Comparison of ENCODE assay signal across 8 cellular contexts in genomic region chr14:61025239-61026223, GRCh38. TPM values are rescaled to one million over a fixed set of nuclear protein-coding genes. Genes with fewer than 3 reads are reported as not detected.
DNase-seq lines count a peak whose midpoint lies in the region; ATAC-seq and TF ChIP-seq lines count a peak whose summit lies in the region.

No MANE protein-coding gene starts in this region.

- no peaks in the 10 kb centered on the region for H3K9me1 ChIP-seq in IMR-90 (ENCODE audit: insufficient read depth, low read length)

- H3K4me3 Mint-ChIP-seq in neural crest cell = no peak overlapping the region

- H3K9me3 ChIP-seq in IMR-90 (ENCODE audit: control insufficient read depth, insufficient read depth, low read length) (no peaks in the 10 kb centered on the region), NT2/D1 (ENCODE audit: insufficient read depth, low read length) (no peaks in the 10 kb centered on the region), suprapubic skin (no peaks in the 10 kb centered on the region)

- H4K8ac ChIP-seq in IMR-90 (ENCODE audit: low read depth in 2 of 2, low read length in 2 of 2) = peak overlapping the region in 1 of 2 experiments; percentile 75; a peak in 1 of 4 replicates

- TF ChIP-seq CTCF in IMR-90 (conservative IDR thresholded peaks at IDR 0.05; ENCODE audit: low read depth, low read length) (peak; percentile 84), fibroblast of mammary gland (conservative IDR thresholded peaks at IDR 0.05; ENCODE audit: control insufficient read depth, insufficient read depth, low read depth, low read length) (peak; percentile 91), neural crest cell (conservative IDR thresholded peaks at IDR 0.05) (peak; percentile 96), suprapubic skin (IDR thresholded peaks at IDR 0.05) (peak; percentile 60 to 82)

- ATAC-seq in IMR-90 (ENCODE audit: low read depth) = peak; percentile 81

- peak overlapping the region; percentile 94 for H2BK5ac ChIP-seq in IMR-90 (ENCODE audit: low read depth, low read length, poor library complexity, severe bottlenecking)

- CTCF ChIA-PET in IMR-90 (lab: Yijun Ruan, JAX) = interaction anchor here (1.2 to 1.8 kb wide), 5 partner anchors 22 to 402 kb away, joined by 3 to 7 read pairs (median 3); no protein-coding TSS in a partner anchor

- no peaks in the 10 kb centered on the region for H3K9me3 Mint-ChIP-seq in neural crest cell

- H3K36me3 ChIP-seq in IMR-90 (ENCODE audit: control insufficient read depth, insufficient read depth, low read length) (no peaks in the 10 kb centered on the region), NT2/D1 (ENCODE audit: insufficient read depth, insufficient read length, low read length) (no peaks in the 10 kb centered on the region), suprapubic skin (no peaks in the 10 kb centered on the region)

- no TSS peak for BruUV-seq in IMR-90 (replicated peaks; lab: Mats Ljungman, UMichigan)

- in situ Hi-C loops in IMR-90 (cut with MboI; ENCODE audit: low sequenced_read_pairs) = loop anchor here (25.0 kb wide), 1 partner anchor 688 kb away; no protein-coding TSS in a partner anchor

- H4K91ac ChIP-seq in IMR-90 (ENCODE audit: insufficient read depth, low read depth, low read length) = no peak overlapping the region

- no peak for TF ChIP-seq EP300 in suprapubic skin (IDR thresholded peaks at IDR 0.05)

- H4K20me1 ChIP-seq in IMR-90 (ENCODE audit: insufficient read depth, low read length) = no peaks in the 10 kb centered on the region

- peak overlapping the region; percentile 78; the same call in 1 of the 2 replicates for H2BK120ac ChIP-seq in IMR-90 (ENCODE audit: low read depth, low read length)

- peak overlapping the region; percentile 79; the same call in 1 of the 2 replicates for H3K4me2 ChIP-seq in IMR-90 (ENCODE audit: low read depth, low read length)

- H3K4ac ChIP-seq in IMR-90 (ENCODE audit: low read depth, low read length) = peak overlapping the region; percentile 49; the same call in 1 of the 2 replicates

- H3K56ac ChIP-seq in IMR-90 (ENCODE audit: extremely low read depth, insufficient read depth, low read length) = peak overlapping the region; percentile 55; the same call in 1 of the 2 replicates

- H3K18ac ChIP-seq in IMR-90 (ENCODE audit: low read depth, low read length) = peak overlapping the region; percentile 87; the same call in 1 of the 2 replicates

- H3K79me1 ChIP-seq in IMR-90 (ENCODE audit: low read depth in 1 of 2, low read length in 2 of 2) = peaks cover 2 to 13% of the 10 kb centered on the region in 2 experiments; a peak in 2 of 4 replicates

- H2AK5ac ChIP-seq in IMR-90 (ENCODE audit: low read depth, low read length) = no peak overlapping the region

- no peak overlapping the region; the same call in 1 of the 2 replicates for H4K5ac ChIP-seq in IMR-90 (ENCODE audit: low read depth, low read length)

- no peaks in the 10 kb centered on the region for H3K4me1 Mint-ChIP-seq in neural crest cell

- H2AK9ac ChIP-seq in IMR-90 (replicated peaks; ENCODE audit: low read depth, low read length, poor library complexity) = no peak overlapping the region

- H2AFZ ChIP-seq in IMR-90 (replicated peaks; ENCODE audit: low read length, poor library complexity) = no peak overlapping the region

- H3K27ac ChIP-seq in IMR-90 (ENCODE audit: insufficient read depth, low read length) (peak overlapping the region; percentile 24; the same call in 1 of the 2 replicates), suprapubic skin (no peak overlapping the region)

- DNase-seq in SIG-M5 treated with dmso at 0.1 percent for 504 hours (lab: John Stamatoyannopoulos, UW; ENCODE audit: unreplicated experiment) (peak; percentile 69), SIG-M5 (lab: John Stamatoyannopoulos, UW) (no peak), IMR-90 (peak; percentile 80), NT2/D1 (ENCODE audit: low read depth, low spot score) (peak; percentile 30), activated T-cell treated with anti-CD3 and anti-CD28 coated beads for 48 hours (ENCODE audit: low read depth) (peak; percentile 17), fibroblast of mammary gland (ENCODE audit: low read depth) (peak; percentile 82), neural crest cell (ENCODE audit: low read depth, low spot score) (peak; percentile 55), suprapubic skin (ENCODE audit: low spot score in 2 of 2) (peak in 1 of 2 donors; percentile 54)

- H2BK20ac ChIP-seq in IMR-90 (ENCODE audit: low read depth, low read length) = peak overlapping the region; percentile 34; the same call in 1 of the 2 replicates

- no peaks in the 10 kb centered on the region for H3K27me3 Mint-ChIP-seq in neural crest cell (ENCODE audit: low read depth)

- POLR2A ChIA-PET in IMR-90 (lab: Charles Lee; ENCODE audit: unreplicated experiment) = no interaction called here

- H3K27me3 ChIP-seq in IMR-90 (ENCODE audit: control insufficient read depth, insufficient read depth, low read length) (no peaks in the 10 kb centered on the region), NT2/D1 (ENCODE audit: insufficient read depth, insufficient read length) (no peaks in the 10 kb centered on the region), suprapubic skin (no peaks in the 10 kb centered on the region)

- H3K27ac Mint-ChIP-seq in neural crest cell (ENCODE audit: unreplicated experiment) = no peak overlapping the region

- H2BK15ac ChIP-seq in IMR-90 (ENCODE audit: low read depth, low read length) = no peak overlapping the region

- no peaks in the 10 kb centered on the region for H3K36me3 Mint-ChIP-seq in neural crest cell (ENCODE audit: low read depth)

- intact Hi-C loops in IMR-90 (cut with micrococcal nuclease) = loop anchor here (1.0 to 10.0 kb wide), 7 partner anchors 43 to 400 kb away; partner anchors contain the start of genes SIX1, SIX4, SLC38A6 and TRMT5

- no peak for TF ChIP-seq POLR2A in IMR-90 (IDR thresholded peaks at IDR 0.05; ENCODE audit: low read depth, low read length)
- no peak for TF ChIP-seq POLR2A in suprapubic skin (IDR thresholded peaks at IDR 0.05)

- H3K4me1 ChIP-seq in IMR-90 (ENCODE audit: control insufficient read depth, insufficient read depth, low read length) = peaks cover 3% of the 10 kb centered on the region; the same call in 1 of the 2 replicates
- no peaks in the 10 kb centered on the region for H3K4me1 ChIP-seq in NT2/D1 (ENCODE audit: insufficient read depth, insufficient read length)
- no peaks in the 10 kb centered on the region for H3K4me1 ChIP-seq in suprapubic skin

- WGBS in IMR-90 (ENCODE audit: extremely low coverage in 2 of 2, insufficient read length in 1 of 2), 2 experiments = 6% methylated on average over 3 of the region's 7 CpGs; no CpG with 5 or more reads in 1 of the 2 experiments
- WGBS in suprapubic skin = 56% methylated on average over 7 of the region's 7 CpGs

- H3K14ac ChIP-seq in IMR-90 (replicated peaks; ENCODE audit: low read depth, low read length) = peak overlapping the region; percentile 32; the same call in 1 of the 2 replicates

- H3K4me3 ChIP-seq in IMR-90 (ENCODE audit: insufficient read depth, low read depth, low read length) = no peak overlapping the region
- no peak overlapping the region for H3K4me3 ChIP-seq in NT2/D1 (ENCODE audit: insufficient read length, low read depth)
- no peak overlapping the region for H3K4me3 ChIP-seq in fibroblast of mammary gland (ENCODE audit: control insufficient read depth, low read depth, low read length)
- no peak overlapping the region for H3K4me3 ChIP-seq in suprapubic skin

- no peak overlapping the region for H3K9ac ChIP-seq in IMR-90 (ENCODE audit: low read depth, low read length)
- H3K9ac ChIP-seq in NT2/D1 (ENCODE audit: insufficient read length, low read depth) = no peak overlapping the region

- dilution Hi-C loops in IMR-90 (cut with HindIII; ENCODE audit: low sequenced_read_pairs, unreplicated experiment) = loop anchor here (25.0 kb wide), 1 partner anchor 388 kb away; the partner anchor contains the start of gene SIX1

- peak overlapping the region; percentile 28; the same call in 1 of the 2 replicates for H3K23ac ChIP-seq in IMR-90 (ENCODE audit: low read depth, low read length)

- TF ChIP-seq RAD21 in IMR-90 (IDR thresholded peaks at IDR 0.05; ENCODE audit: low read length) = peak; percentile 81

TF ChIP-seq in IMR-90, 13 proteins besides CTCF, POLR2A, EP300 and RAD21:
- peak; percentile 84 for TF ChIP-seq SMC3 (IDR thresholded peaks at IDR 0.05; ENCODE audit: low read depth, low read length)
- no peak for TF ChIP-seq MAZ (IDR thresholded peaks at IDR 0.05; ENCODE audit: borderline replicate concordance, low read depth, low read length)

RNA-seq across cellular contexts. Expression of gene SLC38A6, which starts 44.5 kb away (rescaled TPM):
- total RNA-seq in IMR-90 (2012; rRNA removed) (18.3 and 38.9 TPM in 2 replicates), neural crest cell (13.2 and 14.5 TPM in 2 replicates), suprapubic skin (10 to 100 TPM in 3 of 4 donors, 1 to 10 TPM in 1; 7.8 to 14.3 (median 11.2) TPM)
- polyA plus RNA-seq in IMR-90 (2012; rRNA removed) = 12.1 and 15.5 TPM in 2 replicates
- 3.2 and 5.1 TPM in 2 replicates for polyA plus RNA-seq in IMR-90 (2012; cell fraction: cytosol; rRNA removed)
- 10.6 and 31.2 TPM in 2 replicates for polyA plus RNA-seq in IMR-90 (2012; cell fraction: nucleus; rRNA removed; ENCODE audit: low replicate concordance)

RNA-seq across cellular contexts. Expression of gene TRMT5, which starts 44.7 kb away (rescaled TPM):
- total RNA-seq in IMR-90 (2012; rRNA removed) (10.4 and 15.6 TPM in 2 replicates), neural crest cell (21.4 and 23.6 TPM in 2 replicates), suprapubic skin (10 to 100 TPM; 10.3 to 17.9 (median 14.3) TPM)
- 4.0 and 5.0 TPM in 2 replicates for polyA plus RNA-seq in IMR-90 (2012; rRNA removed)
- polyA plus RNA-seq in IMR-90 (2012; cell fraction: cytosol; rRNA removed) = 0.90 and 2.0 TPM in 2 replicates
- polyA plus RNA-seq in IMR-90 (2012; cell fraction: nucleus; rRNA removed; ENCODE audit: low replicate concordance) = 0.46 and 3.1 TPM in 2 replicates
